In the genomic region with DNA sequence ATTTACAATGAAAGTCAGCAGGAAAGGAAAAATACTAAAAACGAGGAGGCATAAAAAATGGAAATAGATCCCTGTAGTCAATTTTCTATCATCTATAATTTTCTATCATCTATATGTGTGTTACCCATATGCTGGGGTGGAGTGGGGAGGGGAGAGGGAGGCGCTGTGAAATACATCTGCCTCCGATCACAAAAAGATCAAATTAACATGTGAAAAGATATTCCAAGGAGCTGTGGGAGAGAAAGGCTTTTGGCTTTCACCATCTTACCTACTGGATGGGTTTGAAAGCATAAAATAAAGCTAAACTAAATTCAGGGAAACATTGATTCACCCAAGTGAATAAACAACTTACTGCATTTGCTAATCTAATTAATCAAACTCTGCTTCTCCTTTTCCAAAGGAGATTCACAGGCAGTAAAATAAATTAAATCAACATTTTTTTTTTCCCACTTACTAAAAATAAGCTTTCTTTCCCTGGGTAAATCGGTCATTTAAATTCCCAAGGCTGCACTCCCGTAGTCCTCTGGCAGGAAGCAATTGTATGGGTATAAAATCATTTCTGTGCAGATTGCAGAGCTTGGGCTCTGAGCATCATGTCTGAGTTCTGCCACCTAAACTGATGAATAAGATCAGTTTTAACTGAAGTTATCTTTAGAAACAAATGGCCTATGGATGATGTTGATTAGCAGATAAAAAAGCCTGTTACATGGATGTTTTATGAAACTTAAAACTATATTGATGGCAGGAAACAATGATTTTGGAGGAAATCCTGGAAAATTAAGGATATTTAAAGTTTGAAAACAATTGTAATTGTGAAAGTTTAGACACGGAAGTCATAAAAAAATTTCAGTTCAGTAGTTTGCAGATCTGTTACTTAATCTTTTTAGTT, we compare ENCODE assay signal across 13 cellular contexts.
DNase-seq lines count a peak whose midpoint lies in the region; TF ChIP-seq lines count a peak whose summit lies in the region.
"Had no signal": no experiment of that assay in that cellular context is flagged by ENCODE, and none has a peak within 500 bp of the region (broad histone marks: within the 10 kb centered on the region; RNA-seq: fewer than 3 reads in every experiment).

No MANE protein-coding gene starts in this region.

- H3K36me3 ChIP-seq in SJCRH30 (no peaks in the 10 kb centered on the region), skeletal muscle satellite cell (ENCODE audit: insufficient read depth, low read length) (no peaks in the 10 kb centered on the region)

- DNase-seq in NCI-H1694 treated with DMSO at 0.1 percent for 48 hours (lab: John Stamatoyannopoulos, UW) (peak; percentile 21), NCI-H1694 (lab: John Stamatoyannopoulos, UW) (no peak), SJCRH30 (peak in 1 of 2 experiments; percentile 51), fibroblast of the aortic adventitia (ENCODE audit: low read depth) (peak; percentile 17), ecto neural progenitor cell (ENCODE audit: low spot score) (no peak), DMS79 treated with DMSO at 0.1 percent for 48 hours (lab: John Stamatoyannopoulos, UW) (no peak)
- DNase-seq in activated CD4-positive, alpha-beta T cell treated with anti-CD3 and anti-CD28 coated beads, Interleukin-2, amount 50 U/mL, for 4 hours, result no peak
- DNase-seq: ACHN; NCI-H187 treated with DMSO at 0.1 percent for 48 hours; stimulated activated naive CD8-positive, alpha-beta T cell treated with anti-CD3 and anti-CD28 coated beads, Interleukin-15, Interleukin-2, amounts not matched to agents 100 U/mL and 50 U/mL, for 24 hours had no signal

- H3K9me3 ChIP-seq in SJCRH30 (replicated peaks) (no peaks in the 10 kb centered on the region), skeletal muscle satellite cell (replicated peaks; ENCODE audit: low read length) (no peaks in the 10 kb centered on the region)

- H3K27me3 ChIP-seq in SJCRH30 (no peaks in the 10 kb centered on the region), skeletal muscle satellite cell (ENCODE audit: control insufficient read depth, insufficient read depth, low read length) (no peaks in the 10 kb centered on the region)

- no peak for TF ChIP-seq CTCF in fibroblast of the aortic adventitia (IDR thresholded peaks at IDR 0.05; ENCODE audit: insufficient read depth, low read length)

- H3K4me2 ChIP-seq in skeletal muscle satellite cell (ENCODE audit: low read length), result peak overlapping the region; percentile 25

- H3K4me1 ChIP-seq in SJCRH30, result peaks cover 18% of the 10 kb centered on the region
- H3K4me1 ChIP-seq in skeletal muscle satellite cell (ENCODE audit: control insufficient read depth, insufficient read depth, low read length), result peaks cover 20% of the 10 kb centered on the region
- H3K4me1 ChIP-seq: parathyroid adenoma had no signal

- H3K9ac ChIP-seq in skeletal muscle satellite cell (ENCODE audit: low read depth, low read length), result no peak overlapping the region
- H3K9ac ChIP-seq: parathyroid adenoma had no signal

- peak overlapping the region; percentile 38 for H3K4me3 ChIP-seq in SJCRH30
- no peak overlapping the region for H3K4me3 ChIP-seq in fibroblast of the aortic adventitia (ENCODE audit: low read depth, low read length)
- H3K4me3 ChIP-seq in skeletal muscle satellite cell (ENCODE audit: low read length), result no peak overlapping the region

- peak overlapping the region; percentile 74 for H3K27ac ChIP-seq in SJCRH30
- H3K27ac ChIP-seq: parathyroid adenoma, RWPE1 had no signal

Comparison
In these comparisons a context has a peak if more than half of its experiments do, and no peak if none do; other contexts are left out.
1. DNase-seq: peak in NCI-H1694 treated with DMSO at 0.1 percent for 48 hours (single experiment) and fibroblast of the aortic adventitia (single experiment); none in NCI-H1694 (single experiment), ecto neural progenitor cell (single experiment), activated CD4-positive, alpha-beta T cell treated with anti-CD3 and anti-CD28 coated beads, Interleukin-2, amount 50 U/mL, for 4 hours (0 of 2) and DMS79 treated with DMSO at 0.1 percent for 48 hours (single experiment).